In the genomic region with DNA sequence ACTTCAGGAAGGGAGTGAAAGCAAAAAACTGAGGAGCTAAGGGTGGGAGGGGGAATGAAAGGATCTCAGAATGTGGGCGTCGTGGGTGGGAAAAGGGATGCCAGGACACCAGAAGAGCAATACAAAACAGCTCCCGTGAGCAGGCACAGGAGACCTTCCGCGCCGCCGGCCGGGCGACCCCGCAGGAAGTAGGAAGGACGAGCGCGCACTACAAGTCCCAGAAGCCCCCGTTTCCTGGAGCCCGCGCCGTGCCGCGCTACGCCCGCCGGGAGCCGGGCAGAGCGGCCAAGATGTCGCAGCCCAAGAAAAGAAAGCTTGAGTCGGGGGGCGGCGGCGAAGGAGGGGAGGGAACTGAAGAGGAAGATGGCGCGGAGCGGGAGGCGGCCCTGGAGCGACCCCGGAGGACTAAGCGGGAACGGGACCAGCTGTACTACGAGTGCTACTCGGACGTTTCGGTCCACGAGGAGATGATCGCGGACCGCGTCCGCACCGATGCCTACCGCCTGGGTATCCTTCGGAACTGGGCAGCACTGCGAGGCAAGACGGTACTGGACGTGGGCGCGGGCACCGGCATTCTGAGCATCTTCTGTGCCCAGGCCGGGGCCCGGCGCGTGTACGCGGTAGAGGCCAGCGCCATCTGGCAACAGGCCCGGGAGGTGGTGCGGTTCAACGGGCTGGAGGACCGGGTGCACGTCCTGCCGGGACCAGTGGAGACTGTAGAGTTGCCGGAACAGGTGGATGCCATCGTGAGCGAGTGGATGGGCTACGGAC, we compare ENCODE assay signal across 8 cellular contexts. TPM values are rescaled to one million over a fixed set of nuclear protein-coding genes. Genes with fewer than 3 reads are reported as not detected.
DNase-seq lines count a peak whose midpoint lies in the region; ATAC-seq and TF ChIP-seq lines count a peak whose summit lies in the region.

A gene (plus strand): TSS at position 249 of the 771 bp plus-strand sequence. CDS start 42 bp downstream, at position 291.

- TF ChIP-seq POLR2A in heart left ventricle (IDR thresholded peaks at IDR 0.05) (peak in 1 of 2 donors; percentile 72), upper lobe of left lung (IDR thresholded peaks at IDR 0.05) (peak in 2 of 4 donors; percentile 36 to 80)

- no peak for TF ChIP-seq EP300 in upper lobe of left lung (IDR thresholded peaks at IDR 0.05)

- H3K4me1 ChIP-seq in adipocyte (ENCODE audit: control insufficient read depth, insufficient read depth, low read length) (peaks cover 6% of the 10 kb centered on the region), heart left ventricle (peaks cover 0 to 21% (median 8%) of the 10 kb centered on the region in 12 donors), upper lobe of left lung (peaks cover 9 to 18% (median 12%) of the 10 kb centered on the region in 4 donors)

- H3K9me3 ChIP-seq in adipocyte (ENCODE audit: control insufficient read depth, low read length) (no peaks in the 10 kb centered on the region), heart left ventricle (no peaks in the 10 kb centered on the region), upper lobe of left lung (no peaks in the 10 kb centered on the region)

- no peak for TF ChIP-seq CTCF in GM12865 (IDR thresholded peaks at IDR 0.05; ENCODE audit: insufficient read depth, low read depth, low read length, missing control alignments)
- no peak for TF ChIP-seq CTCF in heart left ventricle (IDR thresholded peaks at IDR 0.05)
- peak in 1 of 6 experiments; percentile 13 for TF ChIP-seq CTCF in upper lobe of left lung (IDR thresholded peaks at IDR 0.05)

- H3K27me3 ChIP-seq in adipocyte (replicated peaks; ENCODE audit: control insufficient read depth, insufficient read depth, low read length) = no peaks in the 10 kb centered on the region
- no peaks in the 10 kb centered on the region for H3K27me3 ChIP-seq in heart left ventricle
- H3K27me3 ChIP-seq in upper lobe of left lung = no peaks in the 10 kb centered on the region

- H3K36me3 ChIP-seq in adipocyte (ENCODE audit: control insufficient read depth, insufficient read depth, low read length, severe bottlenecking) (peaks cover 4% of the 10 kb centered on the region), heart left ventricle (peaks cover 0 to 13% (median 4%) of the 10 kb centered on the region in 9 donors), upper lobe of left lung (peaks cover 0 to 8% (median 0%) of the 10 kb centered on the region in 4 donors)

- peak within 1 kb of the TSS; percentile 96 for H3K9ac ChIP-seq in adipocyte (ENCODE audit: low read length)

- ATAC-seq in HG02642 (IDR thresholded peaks at IDR 0.05; ENCODE audit: poor library complexity, unreplicated experiment) = peak; percentile 96
- peak; percentile 95 to 98 (median 96) for ATAC-seq in heart left ventricle
- peak; percentile 97 to 98 for ATAC-seq in upper lobe of left lung (ENCODE audit: low FRiP score in 2 of 2)

- DNase-seq in GM12865 (ENCODE audit: low read depth) (peak; percentile 90), NCI-H1105 (lab: John Stamatoyannopoulos, UW) (peak; percentile 86), T follicular helper cell (ENCODE audit: low read depth) (peak; percentile 72), adipocyte (ENCODE audit: low read depth) (peak; percentile 87), heart left ventricle (peak; percentile 78 to 88 (median 86)), posterior cingulate gyrus (peak; percentile 70 to 97 (median 82)), upper lobe of left lung (peak; percentile 79 to 96)

- H3K27ac ChIP-seq in heart left ventricle (peak within 1 kb of the TSS; percentile 34 to 91 (median 84)), upper lobe of left lung (peak within 1 kb of the TSS; percentile 71 to 89 (median 88))

- 0 to 1% (median 1%) methylated on average over 41 to 73 of the region's 73 CpGs for WGBS in heart left ventricle, 4 donors
- 0% methylated on average over 50 to 61 of the region's 73 CpGs for WGBS in upper lobe of left lung, 2 donors

- peak within 1 kb of the TSS; percentile 90 for H3K4me3 ChIP-seq in GM12865 (ENCODE audit: low read depth, low read length)
- H3K4me3 ChIP-seq in adipocyte (ENCODE audit: low read length) = peak within 1 kb of the TSS; percentile 100
- H3K4me3 ChIP-seq in heart left ventricle = peak within 1 kb of the TSS; percentile 65 to 96 (median 76)
- peak within 1 kb of the TSS; percentile 79 to 93 (median 88) for H3K4me3 ChIP-seq in upper lobe of left lung

- intact Hi-C loops in heart left ventricle (cut with DNase I) (no loop called here), posterior cingulate gyrus (cut with DNase I) (loop anchor here (1.0 kb wide), 1 partner anchor 84 kb away; no protein-coding TSS in a partner anchor)

RNA-seq across cellular contexts. Expression of the gene that starts here (rescaled TPM):
- total RNA-seq in heart left ventricle = 1 to 10 TPM; 2.8 to 9.0 (median 4.2) TPM
- polyA plus RNA-seq in heart left ventricle = 1 to 10 TPM; 3.8 to 8.3 TPM
- total RNA-seq in upper lobe of left lung = 10 to 100 TPM; 10.4 to 18.9 (median 12.3) TPM

Comparison
In these comparisons a context has a peak if more than half of its experiments do, and no peak if none do; other contexts are left out.
1. Peak in every context shown above with its lines: DNase-seq, ATAC-seq, H3K4me3 ChIP-seq and H3K27ac ChIP-seq.